1 cellular context compared by ENCODE assay signal in genomic region chr13:36673352-36673751, GRCh38.
TF ChIP-seq lines count a peak whose summit lies in the region.

No MANE protein-coding gene starts in this region.

TF ChIP-seq in GM23338, 12 proteins besides CTCF, POLR2A, EP300 and RAD21 (continued from another document):
- TF ChIP-seq ZNF462 (CRISPR knock-in tag; IDR thresholded peaks at IDR 0.05), result no peak
